1 cellular context compared by ENCODE assay signal in the genomic region with DNA sequence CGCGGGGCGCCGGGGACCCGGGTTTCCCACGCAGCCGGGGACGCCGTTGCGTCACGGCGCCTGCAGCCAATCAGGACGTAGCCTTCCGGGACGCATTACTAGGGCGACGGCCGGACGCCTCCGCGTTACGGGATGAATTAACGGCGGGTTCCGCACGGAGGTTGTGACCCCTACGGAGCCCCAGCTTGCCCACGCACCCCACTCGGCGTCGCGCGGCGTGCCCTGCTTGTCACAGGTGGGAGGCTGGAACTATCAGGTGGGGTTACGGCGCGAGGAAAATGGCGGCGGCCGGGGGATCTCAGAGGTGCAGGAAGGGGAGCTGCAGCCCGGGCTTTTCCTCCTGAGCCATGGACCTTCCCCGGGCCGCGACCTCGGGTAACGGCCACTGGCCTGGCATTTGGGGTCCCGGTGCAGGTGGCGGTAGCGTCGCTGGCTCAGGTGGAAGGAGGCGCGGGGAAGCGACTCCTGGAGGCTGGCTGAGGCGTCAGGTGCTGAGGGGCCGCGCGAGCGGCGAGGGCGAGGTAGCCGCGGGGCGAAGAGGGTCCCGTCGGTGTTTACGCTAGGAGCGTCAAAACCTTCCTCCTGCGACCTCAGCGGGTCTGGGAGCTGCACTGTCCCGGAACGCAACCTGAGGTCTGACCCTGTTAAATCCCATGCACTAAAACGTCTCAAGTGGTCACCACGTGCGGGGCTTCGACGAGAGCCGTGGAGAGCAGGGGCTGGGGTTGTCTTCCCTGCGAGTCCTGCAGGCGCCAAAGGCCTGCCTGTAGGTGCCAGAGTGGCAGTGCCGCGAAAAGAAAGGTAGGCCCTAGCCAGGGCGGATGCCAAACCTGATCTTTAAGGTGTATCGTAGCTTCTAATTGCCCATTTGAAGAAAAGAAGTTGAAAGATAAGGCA.
TF ChIP-seq lines count a peak whose summit lies in the region.

A gene (plus strand): TSS at position 98 of the 897 bp plus-strand sequence. CDS start 78,345 bp downstream, outside the sequence.

TF ChIP-seq in K562, 482 proteins besides CTCF, POLR2A, EP300 and RAD21 (continued from another document and continues in another):
- TF ChIP-seq, protein P1, sequence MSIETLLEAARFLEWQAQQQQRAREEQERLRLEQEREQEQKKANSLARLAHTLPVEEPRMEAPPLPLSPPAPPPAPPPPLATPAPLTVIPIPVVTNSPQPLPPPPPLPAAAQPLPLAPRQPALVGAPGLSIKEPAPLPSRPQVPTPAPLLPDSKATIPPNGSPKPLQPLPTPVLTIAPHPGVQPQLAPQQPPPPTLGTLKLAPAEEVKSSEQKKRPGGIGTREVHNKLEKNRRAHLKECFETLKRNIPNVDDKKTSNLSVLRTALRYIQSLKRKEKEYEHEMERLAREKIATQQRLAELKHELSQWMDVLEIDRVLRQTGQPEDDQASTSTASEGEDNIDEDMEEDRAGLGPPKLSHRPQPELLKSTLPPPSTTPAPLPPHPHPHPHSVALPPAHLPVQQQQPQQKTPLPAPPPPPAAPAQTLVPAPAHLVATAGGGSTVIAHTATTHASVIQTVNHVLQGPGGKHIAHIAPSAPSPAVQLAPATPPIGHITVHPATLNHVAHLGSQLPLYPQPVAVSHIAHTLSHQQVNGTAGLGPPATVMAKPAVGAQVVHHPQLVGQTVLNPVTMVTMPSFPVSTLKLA (conservative IDR thresholded peaks at IDR 0.05) = peak; percentile 28 to 76
- TF ChIP-seq GABPB2 (CRISPR knock-in tag; conservative IDR thresholded peaks at IDR 0.05) (no peak), XRCC4 (IDR thresholded peaks at IDR 0.05; ENCODE audit: extremely low read depth, insufficient read depth, insufficient read length) (no peak), ZC3H8 (IDR thresholded peaks at IDR 0.05) (no peak), ZNF121 (CRISPR knock-in tag; conservative IDR thresholded peaks at IDR 0.05) (no peak), DMBX1 (CRISPR knock-in tag; IDR thresholded peaks at IDR 0.05; ENCODE audit: borderline replicate concordance) (no peak), FOXA1 (IDR thresholded peaks at IDR 0.05; ENCODE audit: borderline replicate concordance) (no peak), SNRNP70 (optimal IDR thresholded peaks at IDR 0.05; ENCODE audit: low read depth, low read length) (no peak), E2F3 (CRISPR knock-in tag; IDR thresholded peaks at IDR 0.05) (no peak), SMAD3 (CRISPR knock-in tag; conservative IDR thresholded peaks at IDR 0.05) (no peak), SIRT6 (IDR thresholded peaks at IDR 0.05; ENCODE audit: low read depth, low read length) (no peak), NFE2 (IDR thresholded peaks at IDR 0.05; ENCODE audit: low read depth) (no peak), ZFX (CRISPR knock-in tag; IDR thresholded peaks at IDR 0.05) (peak; percentile 87), CEBPB (tag; IDR thresholded peaks at IDR 0.05) (peak; percentile 84), BRF1 (IDR thresholded peaks at IDR 0.05; ENCODE audit: borderline replicate concordance, extremely low read depth, insufficient read length) (no peak), ZFP1 (CRISPR knock-in tag; IDR thresholded peaks at IDR 0.05) (no peak), ZFPM2 (CRISPR knock-in tag; IDR thresholded peaks at IDR 0.05) (no peak), PCBP2 (IDR thresholded peaks at IDR 0.05; ENCODE audit: low read depth, low read length, poor library complexity, severe bottlenecking) (no peak), ZNF175 (CRISPR knock-in tag; IDR thresholded peaks at IDR 0.05; ENCODE audit: low read depth) (0 out of 2 replicates have a peak, but pooled peaks have one; percentile 41), HDAC1 (IDR thresholded peaks at IDR 0.05) (peak in 1 of 2 experiments; percentile 78; a peak in 2 of 4 replicates)
- TF ChIP-seq, protein P2, sequence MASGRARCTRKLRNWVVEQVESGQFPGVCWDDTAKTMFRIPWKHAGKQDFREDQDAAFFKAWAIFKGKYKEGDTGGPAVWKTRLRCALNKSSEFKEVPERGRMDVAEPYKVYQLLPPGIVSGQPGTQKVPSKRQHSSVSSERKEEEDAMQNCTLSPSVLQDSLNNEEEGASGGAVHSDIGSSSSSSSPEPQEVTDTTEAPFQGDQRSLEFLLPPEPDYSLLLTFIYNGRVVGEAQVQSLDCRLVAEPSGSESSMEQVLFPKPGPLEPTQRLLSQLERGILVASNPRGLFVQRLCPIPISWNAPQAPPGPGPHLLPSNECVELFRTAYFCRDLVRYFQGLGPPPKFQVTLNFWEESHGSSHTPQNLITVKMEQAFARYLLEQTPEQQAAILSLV (tag; IDR thresholded peaks at IDR 0.05) = no peak
- TF ChIP-seq, protein P3, sequence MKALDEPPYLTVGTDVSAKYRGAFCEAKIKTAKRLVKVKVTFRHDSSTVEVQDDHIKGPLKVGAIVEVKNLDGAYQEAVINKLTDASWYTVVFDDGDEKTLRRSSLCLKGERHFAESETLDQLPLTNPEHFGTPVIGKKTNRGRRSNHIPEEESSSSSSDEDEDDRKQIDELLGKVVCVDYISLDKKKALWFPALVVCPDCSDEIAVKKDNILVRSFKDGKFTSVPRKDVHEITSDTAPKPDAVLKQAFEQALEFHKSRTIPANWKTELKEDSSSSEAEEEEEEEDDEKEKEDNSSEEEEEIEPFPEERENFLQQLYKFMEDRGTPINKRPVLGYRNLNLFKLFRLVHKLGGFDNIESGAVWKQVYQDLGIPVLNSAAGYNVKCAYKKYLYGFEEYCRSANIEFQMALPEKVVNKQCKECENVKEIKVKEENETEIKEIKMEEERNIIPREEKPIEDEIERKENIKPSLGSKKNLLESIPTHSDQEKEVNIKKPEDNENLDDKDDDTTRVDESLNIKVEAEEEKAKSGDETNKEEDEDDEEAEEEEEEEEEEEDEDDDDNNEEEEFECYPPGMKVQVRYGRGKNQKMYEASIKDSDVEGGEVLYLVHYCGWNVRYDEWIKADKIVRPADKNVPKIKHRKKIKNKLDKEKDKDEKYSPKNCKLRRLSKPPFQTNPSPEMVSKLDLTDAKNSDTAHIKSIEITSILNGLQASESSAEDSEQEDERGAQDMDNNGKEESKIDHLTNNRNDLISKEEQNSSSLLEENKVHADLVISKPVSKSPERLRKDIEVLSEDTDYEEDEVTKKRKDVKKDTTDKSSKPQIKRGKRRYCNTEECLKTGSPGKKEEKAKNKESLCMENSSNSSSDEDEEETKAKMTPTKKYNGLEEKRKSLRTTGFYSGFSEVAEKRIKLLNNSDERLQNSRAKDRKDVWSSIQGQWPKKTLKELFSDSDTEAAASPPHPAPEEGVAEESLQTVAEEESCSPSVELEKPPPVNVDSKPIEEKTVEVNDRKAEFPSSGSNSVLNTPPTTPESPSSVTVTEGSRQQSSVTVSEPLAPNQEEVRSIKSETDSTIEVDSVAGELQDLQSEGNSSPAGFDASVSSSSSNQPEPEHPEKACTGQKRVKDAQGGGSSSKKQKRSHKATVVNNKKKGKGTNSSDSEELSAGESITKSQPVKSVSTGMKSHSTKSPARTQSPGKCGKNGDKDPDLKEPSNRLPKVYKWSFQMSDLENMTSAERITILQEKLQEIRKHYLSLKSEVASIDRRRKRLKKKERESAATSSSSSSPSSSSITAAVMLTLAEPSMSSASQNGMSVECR (CRISPR knock-in tag; IDR thresholded peaks at IDR 0.05) = peak; percentile 94
- TF ChIP-seq, protein P4, sequence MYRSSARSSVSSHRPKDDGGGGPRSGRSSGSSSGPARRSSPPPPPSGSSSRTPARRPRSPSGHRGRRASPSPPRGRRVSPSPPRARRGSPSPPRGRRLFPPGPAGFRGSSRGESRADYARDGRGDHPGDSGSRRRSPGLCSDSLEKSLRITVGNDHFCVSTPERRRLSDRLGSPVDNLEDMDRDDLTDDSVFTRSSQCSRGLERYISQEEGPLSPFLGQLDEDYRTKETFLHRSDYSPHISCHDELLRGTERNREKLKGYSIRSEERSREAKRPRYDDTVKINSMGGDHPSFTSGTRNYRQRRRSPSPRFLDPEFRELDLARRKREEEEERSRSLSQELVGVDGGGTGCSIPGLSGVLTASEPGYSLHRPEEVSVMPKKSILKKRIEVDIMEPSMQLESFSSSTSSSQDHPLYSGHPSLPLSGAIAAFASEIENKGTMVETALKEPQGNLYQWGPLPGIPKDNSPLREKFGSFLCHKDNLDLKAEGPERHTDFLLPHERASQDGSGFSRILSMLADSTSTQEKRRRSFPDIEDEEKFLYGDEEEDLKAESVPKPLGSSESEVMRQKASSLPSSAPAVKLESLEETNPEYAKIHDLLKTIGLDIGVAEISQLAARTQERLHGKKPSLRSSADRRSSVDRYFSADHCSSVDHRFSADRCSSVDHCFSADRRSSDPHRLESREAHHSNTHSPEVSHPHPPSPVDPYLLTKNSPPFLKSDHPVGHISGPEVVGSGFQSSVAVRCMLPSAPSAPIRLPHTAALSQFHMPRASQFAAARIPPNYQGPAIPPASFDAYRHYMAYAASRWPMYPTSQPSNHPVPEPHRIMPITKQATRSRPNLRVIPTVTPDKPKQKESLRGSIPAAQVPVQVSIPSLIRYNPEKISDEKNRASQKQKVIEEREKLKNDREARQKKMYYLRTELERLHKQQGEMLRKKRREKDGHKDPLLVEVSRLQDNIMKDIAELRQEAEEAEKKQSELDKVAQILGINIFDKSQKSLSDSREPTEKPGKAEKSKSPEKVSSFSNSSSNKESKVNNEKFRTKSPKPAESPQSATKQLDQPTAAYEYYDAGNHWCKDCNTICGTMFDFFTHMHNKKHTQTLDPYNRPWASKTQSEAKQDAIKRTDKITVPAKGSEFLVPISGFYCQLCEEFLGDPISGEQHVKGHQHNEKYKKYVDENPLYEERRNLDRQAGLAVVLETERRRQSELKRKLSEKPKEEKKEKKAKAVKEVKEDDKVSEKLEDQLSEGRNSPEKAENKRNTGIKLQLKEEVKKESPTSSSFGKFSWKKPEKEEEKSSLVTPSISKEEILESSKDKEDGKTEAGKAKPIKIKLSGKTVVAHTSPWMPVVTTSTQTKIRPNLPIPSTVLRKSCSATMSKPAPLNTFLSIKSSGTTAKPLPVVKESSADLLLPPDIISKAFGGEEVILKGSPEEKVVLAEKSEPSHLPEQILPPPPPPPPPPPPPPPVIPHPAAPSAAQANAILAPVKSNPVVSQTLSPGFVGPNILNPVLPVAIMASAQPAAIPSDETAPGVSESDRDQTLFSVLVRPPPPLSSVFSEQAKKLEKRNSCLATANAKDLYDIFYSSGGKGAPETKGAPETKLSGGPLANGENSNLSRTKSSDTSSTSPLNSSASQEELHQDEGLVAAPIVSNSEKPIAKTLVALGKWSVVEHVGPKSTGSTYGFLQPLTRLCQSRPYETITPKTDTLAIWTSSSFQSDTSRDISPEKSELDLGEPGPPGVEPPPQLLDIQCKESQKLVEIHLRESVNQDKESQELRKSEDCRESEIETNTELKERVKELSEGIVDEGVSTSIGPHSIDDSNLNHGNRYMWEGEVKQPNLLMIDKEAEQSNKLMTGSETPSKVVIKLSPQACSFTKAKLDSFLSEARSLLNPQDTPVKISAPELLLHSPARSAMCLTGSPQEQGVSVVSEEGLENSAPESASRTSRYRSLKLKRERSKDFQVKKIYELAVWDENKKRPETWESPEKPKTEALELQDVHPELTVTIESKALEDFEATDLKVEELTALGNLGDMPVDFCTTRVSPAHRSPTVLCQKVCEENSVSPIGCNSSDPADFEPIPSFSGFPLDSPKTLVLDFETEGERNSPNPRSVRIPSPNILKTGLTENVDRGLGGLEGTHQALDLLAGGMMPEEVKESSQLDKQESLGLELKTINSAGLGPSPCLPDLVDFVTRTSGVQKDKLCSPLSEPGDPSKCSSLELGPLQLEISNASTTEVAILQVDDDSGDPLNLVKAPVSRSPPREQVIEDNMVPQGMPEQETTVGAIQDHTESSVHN (IDR thresholded peaks at IDR 0.05; ENCODE audit: borderline replicate concordance in 1 of 2, low read depth in 1 of 2) = no peak
- TF ChIP-seq, protein P5, sequence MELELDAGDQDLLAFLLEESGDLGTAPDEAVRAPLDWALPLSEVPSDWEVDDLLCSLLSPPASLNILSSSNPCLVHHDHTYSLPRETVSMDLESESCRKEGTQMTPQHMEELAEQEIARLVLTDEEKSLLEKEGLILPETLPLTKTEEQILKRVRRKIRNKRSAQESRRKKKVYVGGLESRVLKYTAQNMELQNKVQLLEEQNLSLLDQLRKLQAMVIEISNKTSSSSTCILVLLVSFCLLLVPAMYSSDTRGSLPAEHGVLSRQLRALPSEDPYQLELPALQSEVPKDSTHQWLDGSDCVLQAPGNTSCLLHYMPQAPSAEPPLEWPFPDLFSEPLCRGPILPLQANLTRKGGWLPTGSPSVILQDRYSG (tag; conservative IDR thresholded peaks at IDR 0.05; ENCODE audit: low read depth) = no peak; the same call in 1 of the 2 replicates
- TF ChIP-seq, protein P6, sequence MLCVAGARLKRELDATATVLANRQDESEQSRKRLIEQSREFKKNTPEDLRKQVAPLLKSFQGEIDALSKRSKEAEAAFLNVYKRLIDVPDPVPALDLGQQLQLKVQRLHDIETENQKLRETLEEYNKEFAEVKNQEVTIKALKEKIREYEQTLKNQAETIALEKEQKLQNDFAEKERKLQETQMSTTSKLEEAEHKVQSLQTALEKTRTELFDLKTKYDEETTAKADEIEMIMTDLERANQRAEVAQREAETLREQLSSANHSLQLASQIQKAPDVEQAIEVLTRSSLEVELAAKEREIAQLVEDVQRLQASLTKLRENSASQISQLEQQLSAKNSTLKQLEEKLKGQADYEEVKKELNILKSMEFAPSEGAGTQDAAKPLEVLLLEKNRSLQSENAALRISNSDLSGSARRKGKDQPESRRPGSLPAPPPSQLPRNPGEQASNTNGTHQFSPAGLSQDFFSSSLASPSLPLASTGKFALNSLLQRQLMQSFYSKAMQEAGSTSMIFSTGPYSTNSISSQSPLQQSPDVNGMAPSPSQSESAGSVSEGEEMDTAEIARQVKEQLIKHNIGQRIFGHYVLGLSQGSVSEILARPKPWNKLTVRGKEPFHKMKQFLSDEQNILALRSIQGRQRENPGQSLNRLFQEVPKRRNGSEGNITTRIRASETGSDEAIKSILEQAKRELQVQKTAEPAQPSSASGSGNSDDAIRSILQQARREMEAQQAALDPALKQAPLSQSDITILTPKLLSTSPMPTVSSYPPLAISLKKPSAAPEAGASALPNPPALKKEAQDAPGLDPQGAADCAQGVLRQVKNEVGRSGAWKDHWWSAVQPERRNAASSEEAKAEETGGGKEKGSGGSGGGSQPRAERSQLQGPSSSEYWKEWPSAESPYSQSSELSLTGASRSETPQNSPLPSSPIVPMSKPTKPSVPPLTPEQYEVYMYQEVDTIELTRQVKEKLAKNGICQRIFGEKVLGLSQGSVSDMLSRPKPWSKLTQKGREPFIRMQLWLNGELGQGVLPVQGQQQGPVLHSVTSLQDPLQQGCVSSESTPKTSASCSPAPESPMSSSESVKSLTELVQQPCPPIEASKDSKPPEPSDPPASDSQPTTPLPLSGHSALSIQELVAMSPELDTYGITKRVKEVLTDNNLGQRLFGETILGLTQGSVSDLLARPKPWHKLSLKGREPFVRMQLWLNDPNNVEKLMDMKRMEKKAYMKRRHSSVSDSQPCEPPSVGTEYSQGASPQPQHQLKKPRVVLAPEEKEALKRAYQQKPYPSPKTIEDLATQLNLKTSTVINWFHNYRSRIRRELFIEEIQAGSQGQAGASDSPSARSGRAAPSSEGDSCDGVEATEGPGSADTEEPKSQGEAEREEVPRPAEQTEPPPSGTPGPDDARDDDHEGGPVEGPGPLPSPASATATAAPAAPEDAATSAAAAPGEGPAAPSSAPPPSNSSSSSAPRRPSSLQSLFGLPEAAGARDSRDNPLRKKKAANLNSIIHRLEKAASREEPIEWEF (CRISPR knock-in tag; IDR thresholded peaks at IDR 0.05) = 0 out of 2 replicates have a peak, but pooled peaks have one; percentile 65
- TF ChIP-seq, protein P7, sequence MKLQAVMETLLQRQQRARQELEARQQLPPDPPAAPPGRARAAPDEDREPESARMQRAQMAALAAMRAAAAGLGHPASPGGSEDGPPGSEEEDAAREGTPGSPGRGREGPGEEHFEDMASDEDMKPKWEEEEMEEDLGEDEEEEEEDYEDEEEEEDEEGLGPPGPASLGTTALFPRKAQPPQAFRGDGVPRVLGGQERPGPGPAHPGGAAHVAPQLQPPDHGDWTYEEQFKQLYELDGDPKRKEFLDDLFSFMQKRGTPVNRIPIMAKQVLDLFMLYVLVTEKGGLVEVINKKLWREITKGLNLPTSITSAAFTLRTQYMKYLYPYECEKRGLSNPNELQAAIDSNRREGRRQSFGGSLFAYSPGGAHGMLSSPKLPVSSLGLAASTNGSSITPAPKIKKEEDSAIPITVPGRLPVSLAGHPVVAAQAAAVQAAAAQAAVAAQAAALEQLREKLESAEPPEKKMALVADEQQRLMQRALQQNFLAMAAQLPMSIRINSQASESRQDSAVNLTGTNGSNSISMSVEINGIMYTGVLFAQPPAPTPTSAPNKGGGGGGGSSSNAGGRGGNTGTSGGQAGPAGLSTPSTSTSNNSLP (IDR thresholded peaks at IDR 0.05; ENCODE audit: borderline replicate concordance, low read depth, low read length) = no peak
